30 cellular contexts compared by ENCODE assay signal in genomic region chr7:143444063-143444782, GRCh38. TPM values are rescaled to one million over a fixed set of nuclear protein-coding genes. Genes with fewer than 3 reads are reported as not detected.
"Had no signal": no experiment of that assay in that cellular context is flagged by ENCODE, and none has a peak within 500 bp of the region (broad histone marks: within the 10 kb centered on the region; RNA-seq: fewer than 3 reads in every experiment).

No MANE protein-coding gene starts in this region.

- DNase-seq: dermis blood vessel endothelial cell; dorsolateral prefrontal cortex; effector CD4-positive, alpha-beta T cell; effector memory CD4-positive, alpha-beta T cell; esophagus squamous epithelium; foreskin fibroblast; foreskin melanocyte; gastrocnemius medialis; glutamatergic neuron; head of caudate nucleus; heart right ventricle; hippocampal formation; left cardiac atrium; left ventricle myocardium inferior; lower lobe of right lung; mesenchymal stem cell; mucosa of descending colon; naive B cell had no signal

- H3K27ac ChIP-seq: coronary artery, dorsolateral prefrontal cortex, esophagus squamous epithelium, gastrocnemius medialis, heart right ventricle, left ventricle myocardium inferior, lower lobe of right lung had no signal

- H3K4me1 ChIP-seq: esophagus squamous epithelium, gastrocnemius medialis, heart right ventricle, left ventricle myocardium inferior, lower lobe of right lung had no signal

- H3K4me3 ChIP-seq: coronary artery, dorsolateral prefrontal cortex, esophagus squamous epithelium, gastrocnemius medialis, heart right ventricle, left ventricle myocardium inferior, lower lobe of right lung, mucosa of descending colon had no signal

- H3K9me3 ChIP-seq: esophagus squamous epithelium, gastrocnemius medialis, heart right ventricle, left ventricle myocardium inferior, lower lobe of right lung, mucosa of descending colon had no signal

- H3K36me3 ChIP-seq: esophagus squamous epithelium, gastrocnemius medialis, heart right ventricle, left ventricle myocardium inferior, lower lobe of right lung had no signal

- ATAC-seq: gastrocnemius medialis, heart right ventricle, left cardiac atrium, lower lobe of right lung, mucosa of descending colon had no signal

RNA-seq across cellular contexts. Expression of gene TAS2R60, which starts 1.0 kb away (rescaled TPM):
- total RNA-seq: dermis blood vessel endothelial cell, endothelial cell of umbilical vein, epithelial cell of proximal tubule, esophagus squamous epithelium, gastrocnemius medialis, glomerular endothelial cell, heart right ventricle, kidney epithelial cell, left cardiac atrium, left ventricle myocardium inferior, lower leg skin, lower lobe of right lung, lung microvascular endothelial cell, mesothelial cell of epicardium, myocyte had no signal
- polyA plus RNA-seq: endothelial cell of umbilical vein, esophagus, heart right ventricle had no signal

RNA-seq across cellular contexts. Expression of gene TAS2R41, which starts 33.5 kb away (rescaled TPM):
- total RNA-seq: dermis blood vessel endothelial cell, endothelial cell of umbilical vein, epithelial cell of proximal tubule, gastrocnemius medialis, glomerular endothelial cell, kidney epithelial cell, left ventricle myocardium inferior, lower lobe of right lung, lung microvascular endothelial cell, mesenteric fat pad, mesothelial cell of epicardium, myocyte had no signal
- polyA plus RNA-seq: endothelial cell of umbilical vein, esophagus, heart right ventricle, keratinocyte had no signal

RNA-seq across cellular contexts. Expression of gene EPHA1, which starts 35.6 kb away (rescaled TPM):
- total RNA-seq: dermis blood vessel endothelial cell, endothelial cell of umbilical vein, gastrocnemius medialis, glomerular endothelial cell, left ventricle myocardium inferior, myocyte had no signal
